ENCODE assay signal across 8 cellular contexts in genomic region chr2:32264422-32265149, GRCh38. TPM values are rescaled to one million over a fixed set of nuclear protein-coding genes. Genes with fewer than 3 reads are reported as not detected.
A peak's percentile ranks its signal among the peaks of the same experiment; 100 is the strongest.
DNase-seq lines count a peak whose midpoint lies in the region; ATAC-seq lines count a peak whose summit lies in the region.

Gene NLRC4, minus strand, starts transcription at chr2:32264886. Its CDS starts 8,111 bp downstream, at chr2:32256775.

- POLR2A ChIA-PET in activated CD4-positive, alpha-beta memory T cell treated with anti-CD3 and anti-CD28 coated beads for 36 hours (lab: Charles Lee): interaction anchor here (0.8 kb wide), 1 partner anchor 16 kb away, joined by 4 read pairs; no protein-coding TSS in a partner anchor

- H3K36me3 Mint-ChIP-seq in activated CD4-positive, alpha-beta memory T cell treated with anti-CD3 and anti-CD28 coated beads for 36 hours: no peaks in the 10 kb centered on the region

- DNase-seq in Ammon's horn (ENCODE audit: low spot score): peak; percentile 45
- DNase-seq in activated CD4-positive, alpha-beta memory T cell treated with anti-CD3 and anti-CD28 coated beads for 36 hours: no peak
- DNase-seq in stimulated activated naive CD8-positive, alpha-beta T cell treated with anti-CD3 and anti-CD28 coated beads, Interleukin-15, amount 100 ng/mL, for 72 hours: no peak
- DNase-seq in kidney tubule cell (ENCODE audit: low spot score): no peak
- DNase-seq in stimulated activated CD8-positive, alpha-beta memory T cell treated with anti-CD3 and anti-CD28 coated beads, Interleukin-4, amount 100 ng/mL, for 48 hours: no peak
- DNase-seq in stimulated activated CD4-positive, alpha-beta T cell treated with anti-CD3 and anti-CD28 coated beads, Interleukin-12 subunit alpha, Interleukin-12 subunit beta, amount 100 ng/mL, for 4 hours: no peak

- H3K27me3 Mint-ChIP-seq in activated CD4-positive, alpha-beta memory T cell treated with anti-CD3 and anti-CD28 coated beads for 36 hours: no peaks in the 10 kb centered on the region
- H3K27me3 Mint-ChIP-seq in stimulated activated naive CD8-positive, alpha-beta T cell treated with anti-CD3 and anti-CD28 coated beads, Interleukin-15, amount 100 ng/mL, for 72 hours: peaks cover 6% of the 10 kb centered on the region

- CTCF ChIA-PET in activated CD4-positive, alpha-beta memory T cell treated with anti-CD3 and anti-CD28 coated beads for 36 hours (lab: Charles Lee): interaction anchor here (0.6 kb wide), 1 partner anchor 61 kb away, joined by 3 read pairs; no protein-coding TSS in a partner anchor

- no peaks in the 10 kb centered on the region for H3K9me3 Mint-ChIP-seq in activated CD4-positive, alpha-beta memory T cell treated with anti-CD3 and anti-CD28 coated beads for 36 hours
- H3K9me3 Mint-ChIP-seq in stimulated activated naive CD8-positive, alpha-beta T cell treated with anti-CD3 and anti-CD28 coated beads, Interleukin-15, amount 100 ng/mL, for 72 hours: no peaks in the 10 kb centered on the region

- peaks cover 5% of the 10 kb centered on the region for H3K4me1 Mint-ChIP-seq in activated CD4-positive, alpha-beta memory T cell treated with anti-CD3 and anti-CD28 coated beads for 36 hours (ENCODE audit: low read depth)
- H3K4me1 Mint-ChIP-seq in stimulated activated naive CD8-positive, alpha-beta T cell treated with anti-CD3 and anti-CD28 coated beads, Interleukin-15, amount 100 ng/mL, for 72 hours: peaks cover 6% of the 10 kb centered on the region

- peak within 1 kb of the TSS; percentile 59 for H3K4me3 Mint-ChIP-seq in activated CD4-positive, alpha-beta memory T cell treated with anti-CD3 and anti-CD28 coated beads for 36 hours
- no peak within 1 kb of the TSS for H3K4me3 Mint-ChIP-seq in stimulated activated naive CD8-positive, alpha-beta T cell treated with anti-CD3 and anti-CD28 coated beads, Interleukin-15, amount 100 ng/mL, for 72 hours

- peak within 1 kb of the TSS; percentile 73 for H3K27ac Mint-ChIP-seq in activated CD4-positive, alpha-beta memory T cell treated with anti-CD3 and anti-CD28 coated beads for 36 hours
- peak within 1 kb of the TSS; percentile 71 to 75 for H3K27ac Mint-ChIP-seq in stimulated activated naive CD8-positive, alpha-beta T cell treated with anti-CD3 and anti-CD28 coated beads, Interleukin-15, amount 100 ng/mL, for 72 hours

- intact Hi-C loops in activated CD4-positive, alpha-beta memory T cell treated with anti-CD3 and anti-CD28 coated beads for 36 hours (cut with micrococcal nuclease): no loop called here

- peak; percentile 88 for ATAC-seq in GM19372 (IDR thresholded peaks at IDR 0.05; ENCODE audit: low read depth, unreplicated experiment)
- ATAC-seq in HG03196 (IDR thresholded peaks at IDR 0.05; ENCODE audit: unreplicated experiment): peak; percentile 63
- ATAC-seq in stimulated activated naive CD8-positive, alpha-beta T cell treated with anti-CD3 and anti-CD28 coated beads, Interleukin-15, amount 100 ng/mL, for 72 hours: peak; percentile 40

RNA-seq across cellular contexts. Expression of gene NLRC4, which starts in this region (rescaled TPM):
- total RNA-seq in activated CD4-positive, alpha-beta memory T cell treated with anti-CD3 and anti-CD28 coated beads for 36 hours: under 1 TPM; 0.27 to 0.33 TPM
